18 cellular contexts compared by ENCODE assay signal in the genomic region with DNA sequence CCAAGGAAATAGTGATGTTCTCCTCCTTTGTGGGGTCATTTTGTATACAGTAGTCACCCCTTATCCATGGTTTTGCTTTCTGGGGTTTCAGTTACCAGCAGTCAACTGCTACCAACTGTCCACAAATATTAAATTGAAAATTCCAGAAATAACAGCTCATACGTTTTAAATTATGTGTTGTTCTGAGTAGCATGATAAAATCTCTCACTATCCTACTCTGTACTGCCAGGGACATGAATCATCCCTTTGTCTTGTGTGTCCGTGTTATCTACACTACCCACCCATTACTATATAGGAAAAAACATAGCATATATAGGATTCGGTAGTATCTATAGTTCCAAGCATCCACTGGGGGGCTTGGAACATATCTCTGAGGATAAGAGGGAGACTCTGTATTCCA.
DNase-seq lines count a peak whose midpoint lies in the region; ATAC-seq, FAIRE-seq and TF ChIP-seq lines count a peak whose summit lies in the region.
"Had no signal": no experiment of that assay in that cellular context is flagged by ENCODE, and none has a peak within 500 bp of the region (broad histone marks: within the 10 kb centered on the region; RNA-seq: fewer than 3 reads in every experiment).

No MANE protein-coding gene starts in this region.

- H3K4me3 ChIP-seq in MM.1S (ENCODE audit: low read length) = no peak overlapping the region
- H3K4me3 ChIP-seq: A549 had no signal

- FAIRE-seq in RCC 7860 (lab: Jason Lieb, UNC) = no peak
- FAIRE-seq: A549, D721Med, G401.6, GM19239 had no signal

- no peak overlapping the region for H3K27ac ChIP-seq in MM.1S (ENCODE audit: low read length)
- H3K27ac ChIP-seq: A549 had no signal

- TF ChIP-seq CTCF in MM.1S (IDR thresholded peaks at IDR 0.05; ENCODE audit: low read length) = no peak

- H3K27me3 ChIP-seq in MM.1S (replicated peaks; ENCODE audit: insufficient read depth, low read length) = no peaks in the 10 kb centered on the region

- peaks cover 30% of the 10 kb centered on the region for H3K4me1 ChIP-seq in MM.1S (ENCODE audit: low read length)
- H3K4me1 ChIP-seq: A549 had no signal

- H3K4me2 ChIP-seq in MM.1S (ENCODE audit: low read depth, low read length) = peak overlapping the region; percentile 48; the same call in 1 of the 2 replicates
- H3K4me2 ChIP-seq: A549 had no signal

- intact Hi-C loops in left ventricle myocardium superior (cut with micrococcal nuclease) = no loop called here

- ATAC-seq in SK-N-SH treated with all-trans-retinoic acid at 6 μM for 48 hours (peak; percentile 68), left ventricle myocardium superior (no peak), HG03108 (IDR thresholded peaks at IDR 0.05; ENCODE audit: unreplicated experiment) (no peak), HG03025 (IDR thresholded peaks at IDR 0.05; ENCODE audit: low FRiP score, unreplicated experiment) (no peak)
- ATAC-seq: A549; CD8-positive, alpha-beta T cell had no signal

- DNase-seq in MM.1S = no peak
- peak; percentile 9 for DNase-seq in fibroblast of gingiva (ENCODE audit: low read depth)
- no peak for DNase-seq in RCC 7860 (ENCODE audit: low spot score)
- no peak for DNase-seq in left ventricle myocardium superior
- DNase-seq: CD8-positive, alpha-beta T cell; COR-L47; DMS153; DMS79 treated with DMSO at 0.1 percent for 48 hours; EL; HCEC 1CT; HFFc6 had no signal

- no peaks in the 10 kb centered on the region for H3F3A ChIP-seq in MM.1S (ENCODE audit: insufficient read depth, low read length)

- H3K9me2 ChIP-seq in MM.1S (replicated peaks; ENCODE audit: insufficient read depth, low read length) = no peaks in the 10 kb centered on the region

- no peak overlapping the region for H3K9ac ChIP-seq in MM.1S (ENCODE audit: low read length)

- H3K79me2 ChIP-seq in MM.1S (ENCODE audit: low read length) = no peaks in the 10 kb centered on the region

- no peaks in the 10 kb centered on the region for H4K20me1 ChIP-seq in MM.1S (ENCODE audit: insufficient read depth, low read length)

- H3K9me3 ChIP-seq in MM.1S (replicated peaks; ENCODE audit: insufficient read depth, low read length) = no peaks in the 10 kb centered on the region
- H3K9me3 ChIP-seq: A549 had no signal

- H3K36me3 ChIP-seq in MM.1S (replicated peaks; ENCODE audit: insufficient read depth, low read length) = no peaks in the 10 kb centered on the region

- H2AFZ ChIP-seq in MM.1S (ENCODE audit: low read length) = no peak overlapping the region

TF ChIP-seq in SK-N-SH treated with all-trans-retinoic acid at 6 μM for 48 hours, 23 proteins besides CTCF, POLR2A, EP300 and RAD21:
- TF ChIP-seq ISL1 (CRISPR knock-in tag; IDR thresholded peaks at IDR 0.05) = peak; percentile 64
- TF ChIP-seq TCF4 (CRISPR knock-in tag; IDR thresholded peaks at IDR 0.05; ENCODE audit: borderline replicate concordance) = peak; percentile 59; the same call in 1 of the 2 replicates
- peak; percentile 45; the same call in 1 of the 2 replicates for TF ChIP-seq TSHZ2 (CRISPR knock-in tag; IDR thresholded peaks at IDR 0.05)
- TF ChIP-seq, protein P1, sequence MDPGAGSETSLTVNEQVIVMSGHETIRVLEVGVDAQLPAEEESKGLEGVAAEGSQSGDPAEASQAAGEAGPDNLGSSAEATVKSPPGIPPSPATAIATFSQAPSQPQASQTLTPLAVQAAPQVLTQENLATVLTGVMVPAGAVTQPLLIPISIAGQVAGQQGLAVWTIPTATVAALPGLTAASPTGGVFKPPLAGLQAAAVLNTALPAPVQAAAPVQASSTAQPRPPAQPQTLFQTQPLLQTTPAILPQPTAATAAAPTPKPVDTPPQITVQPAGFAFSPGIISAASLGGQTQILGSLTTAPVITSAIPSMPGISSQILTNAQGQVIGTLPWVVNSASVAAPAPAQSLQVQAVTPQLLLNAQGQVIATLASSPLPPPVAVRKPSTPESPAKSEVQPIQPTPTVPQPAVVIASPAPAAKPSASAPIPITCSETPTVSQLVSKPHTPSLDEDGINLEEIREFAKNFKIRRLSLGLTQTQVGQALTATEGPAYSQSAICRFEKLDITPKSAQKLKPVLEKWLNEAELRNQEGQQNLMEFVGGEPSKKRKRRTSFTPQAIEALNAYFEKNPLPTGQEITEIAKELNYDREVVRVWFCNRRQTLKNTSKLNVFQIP (CRISPR knock-in tag; IDR thresholded peaks at IDR 0.05; ENCODE audit: borderline replicate concordance, low read depth) = no peak
